ENCODE assay signal across 1 cellular context in genomic region chr22:45972091-45972867, GRCh38.
TF ChIP-seq lines count a peak whose summit lies in the region.

No MANE protein-coding gene starts in this region.

TF ChIP-seq in H1, 55 proteins besides CTCF, POLR2A, EP300 and RAD21:
- TF ChIP-seq RNF2 (IDR thresholded peaks at IDR 0.05; ENCODE audit: borderline replicate concordance, low read depth, low read length, missing control alignments, poor library complexity, severe bottlenecking), result peak; percentile 52
- TF ChIP-seq SUZ12 (IDR thresholded peaks at IDR 0.05; ENCODE audit: low read length), result peak; percentile 82
- TF ChIP-seq KDM5A (IDR thresholded peaks at IDR 0.05; ENCODE audit: low read length), result no peak
- TF ChIP-seq E2F6 (IDR thresholded peaks at IDR 0.05), result 0 out of 2 replicates have a peak, but pooled peaks have one; percentile 9
- TF ChIP-seq RFX5 (IDR thresholded peaks at IDR 0.05; ENCODE audit: borderline replicate concordance, low read depth, low read length), result no peak
- TF ChIP-seq KDM4A (IDR thresholded peaks at IDR 0.05; ENCODE audit: low read depth, low read length, severe bottlenecking), result no peak
- TF ChIP-seq TBP (IDR thresholded peaks at IDR 0.05; ENCODE audit: low read depth, low read length), result no peak
- TF ChIP-seq MAFK (IDR thresholded peaks at IDR 0.05; ENCODE audit: low read depth, low read length), result no peak
- no peak; a peak in 1 of 4 replicates for TF ChIP-seq HDAC2 (IDR thresholded peaks at IDR 0.05; ENCODE audit: borderline replicate concordance in 1 of 2, low read depth in 2 of 2, low read length in 2 of 2)
- TF ChIP-seq, protein P1, sequence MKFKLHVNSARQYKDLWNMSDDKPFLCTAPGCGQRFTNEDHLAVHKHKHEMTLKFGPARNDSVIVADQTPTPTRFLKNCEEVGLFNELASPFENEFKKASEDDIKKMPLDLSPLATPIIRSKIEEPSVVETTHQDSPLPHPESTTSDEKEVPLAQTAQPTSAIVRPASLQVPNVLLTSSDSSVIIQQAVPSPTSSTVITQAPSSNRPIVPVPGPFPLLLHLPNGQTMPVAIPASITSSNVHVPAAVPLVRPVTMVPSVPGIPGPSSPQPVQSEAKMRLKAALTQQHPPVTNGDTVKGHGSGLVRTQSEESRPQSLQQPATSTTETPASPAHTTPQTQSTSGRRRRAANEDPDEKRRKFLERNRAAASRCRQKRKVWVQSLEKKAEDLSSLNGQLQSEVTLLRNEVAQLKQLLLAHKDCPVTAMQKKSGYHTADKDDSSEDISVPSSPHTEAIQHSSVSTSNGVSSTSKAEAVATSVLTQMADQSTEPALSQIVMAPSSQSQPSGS (IDR thresholded peaks at IDR 0.05; ENCODE audit: low read length), result no peak
- 0 out of 2 replicates have a peak, but pooled peaks have one; percentile 19 for TF ChIP-seq GABPA (IDR thresholded peaks at IDR 0.05; ENCODE audit: borderline replicate concordance, insufficient read depth, low read length)
- TF ChIP-seq SP2 (IDR thresholded peaks at IDR 0.05; ENCODE audit: low read length), result no peak
TF ChIP-seq in H1: peak in this region for 4.
